ENCODE assay signal across 14 cellular contexts in the genomic region with DNA sequence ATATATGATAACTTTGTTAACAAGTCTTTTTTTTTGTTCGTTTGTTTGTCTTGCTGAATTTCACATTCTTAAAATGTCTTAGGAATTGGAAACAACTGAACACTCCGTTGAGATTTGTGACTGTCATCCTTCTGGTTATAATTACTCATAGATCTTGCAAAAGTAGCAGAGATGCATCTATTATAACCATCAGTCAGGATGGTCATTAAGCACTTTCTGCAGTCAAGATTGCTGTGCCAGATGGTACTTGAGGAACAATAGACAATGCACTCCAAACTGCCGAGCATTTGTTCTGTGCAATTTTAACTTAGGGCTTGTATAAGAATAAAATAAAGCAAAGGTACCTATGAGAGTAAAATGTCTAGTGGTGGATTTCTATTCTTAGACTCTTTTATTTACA.
DNase-seq lines count a peak whose midpoint lies in the region; ATAC-seq lines count a peak whose summit lies in the region.
"Had no signal": no experiment of that assay in that cellular context is flagged by ENCODE, and none has a peak within 500 bp of the region (broad histone marks: within the 10 kb centered on the region; RNA-seq: fewer than 3 reads in every experiment).

No MANE protein-coding gene starts in this region.

- DNase-seq in Ammon's horn (ENCODE audit: low spot score) (peak; percentile 8), G401 (ENCODE audit: low spot score) (peak; percentile 54), NCI-H345 (lab: John Stamatoyannopoulos, UW) (peak; percentile 55), cerebellar cortex (ENCODE audit: low spot score) (peak; percentile 50)
- DNase-seq in activated CD4-positive, CD25-positive, alpha-beta regulatory T cell (lab: John Stamatoyannopoulos, UW), result no peak
- no peak for DNase-seq in activated naive CD4-positive, alpha-beta T cell (lab: John Stamatoyannopoulos, UW)
- DNase-seq: ACHN, DND-41, GDM1, KG1, NCI-H146, NCI-H2029 treated with DMSO at 0.1 percent for 48 hours, Right ventricle myocardium superior had no signal

- in situ Hi-C loops in G401 (cut with HindIII; ENCODE audit: low sequenced_read_pairs), result no loop called here

- ATAC-seq in HG03442 (IDR thresholded peaks at IDR 0.05; ENCODE audit: unreplicated experiment), result no peak

Comparison
In these comparisons a context has a peak if more than half of its experiments do, and no peak if none do; other contexts are left out.
1. DNase-seq: peak in Ammon's horn (single experiment), G401 (single experiment), NCI-H345 (single experiment) and cerebellar cortex (single experiment); none in activated CD4-positive, CD25-positive, alpha-beta regulatory T cell (0 of 4) and activated naive CD4-positive, alpha-beta T cell (0 of 4).